8 cellular contexts compared by ENCODE assay signal in genomic region chr11:100980156-100980555, GRCh38.
DNase-seq lines count a peak whose midpoint lies in the region; ATAC-seq, FAIRE-seq and TF ChIP-seq lines count a peak whose summit lies in the region.

No MANE protein-coding gene starts in this region.

- H3K9me2 ChIP-seq in neural cell (ENCODE audit: insufficient read depth, low read length) = no peaks in the 10 kb centered on the region

- no peak for TF ChIP-seq POLR2A in NB4 (IDR thresholded peaks at IDR 0.05; ENCODE audit: extremely low read depth, insufficient read length)
- TF ChIP-seq POLR2A in testis (IDR thresholded peaks at IDR 0.05) = no peak

- H3K9me3 ChIP-seq in neural cell (ENCODE audit: low read length) (no peaks in the 10 kb centered on the region), testis (no peaks in the 10 kb centered on the region), mucosa of descending colon (no peaks in the 10 kb centered on the region)

- FAIRE-seq in bronchial epithelial cell (lab: Jason Lieb, UNC) = no peak

- TF ChIP-seq CTCF in GM06990 (IDR thresholded peaks at IDR 0.05; ENCODE audit: insufficient read depth, low read length, poor library complexity, severe bottlenecking) = peak; percentile 28
- TF ChIP-seq CTCF in NB4 (IDR thresholded peaks at IDR 0.05; ENCODE audit: low read depth, low read length) = peak; percentile 11
- peak; percentile 12 for TF ChIP-seq CTCF in bronchial epithelial cell (IDR thresholded peaks at IDR 0.05; ENCODE audit: insufficient read depth, low read length, severe bottlenecking)
- TF ChIP-seq CTCF in neural cell (IDR thresholded peaks at IDR 0.05; ENCODE audit: poor library complexity, severe bottlenecking) = peak; percentile 78
- no peak for TF ChIP-seq CTCF in testis (IDR thresholded peaks at IDR 0.05)
- no peak for TF ChIP-seq CTCF in mucosa of descending colon (IDR thresholded peaks at IDR 0.05)

- H3K36me3 ChIP-seq in GM06990 (ENCODE audit: control insufficient read depth, insufficient read depth, low read length) (peaks cover 1% of the 10 kb centered on the region; the same call in 1 of the 2 replicates), bronchial epithelial cell (ENCODE audit: control insufficient read depth, insufficient read depth, low read length) (no peaks in the 10 kb centered on the region), neural cell (ENCODE audit: insufficient read depth, low read length) (no peaks in the 10 kb centered on the region), testis (ENCODE audit: low read depth, missing control alignments) (no peaks in the 10 kb centered on the region), mucosa of descending colon (ENCODE audit: low read depth) (no peaks in the 10 kb centered on the region)

- H3K9ac ChIP-seq in neural cell (ENCODE audit: low read length) = no peak overlapping the region

- intact Hi-C loops in testis (cut with DNase I; ENCODE audit: low total_unique reads) (no loop called here), mucosa of descending colon (cut with DNase I, micrococcal nuclease) (no loop called here)

- H3K27ac ChIP-seq in neural cell (ENCODE audit: low read length) (no peak overlapping the region), testis (no peak overlapping the region)

- ATAC-seq in mucosa of descending colon (no peak), esophagus mucosa (no peak)

- WGBS in testis, 2 donors = 75 to 82% methylated on average over 3 of the region's 3 CpGs

- H3F3A ChIP-seq in neural cell (ENCODE audit: insufficient read depth, low read length, poor library complexity, severe bottlenecking) = no peaks in the 10 kb centered on the region

- H3K27me3 ChIP-seq in GM06990 (replicated peaks; ENCODE audit: control insufficient read depth, insufficient read depth, low read length) = no peaks in the 10 kb centered on the region
- no peaks in the 10 kb centered on the region for H3K27me3 ChIP-seq in bronchial epithelial cell (ENCODE audit: control insufficient read depth, insufficient read depth, low read length)
- no peaks in the 10 kb centered on the region for H3K27me3 ChIP-seq in neural cell (ENCODE audit: insufficient read depth, low read depth, low read length)
- H3K27me3 ChIP-seq in testis = no peaks in the 10 kb centered on the region

- H3K79me2 ChIP-seq in neural cell (replicated peaks; ENCODE audit: insufficient read depth, low read length) = no peaks in the 10 kb centered on the region

- TF ChIP-seq EP300 in neural cell (conservative IDR thresholded peaks at IDR 0.05; ENCODE audit: poor library complexity, severe bottlenecking) = no peak

- TF ChIP-seq RAD21 in neural cell (conservative IDR thresholded peaks at IDR 0.05) = peak; percentile 84

- no peak overlapping the region for H2AFZ ChIP-seq in neural cell (ENCODE audit: low read depth, low read length)

- H3K4me1 ChIP-seq in testis (no peaks in the 10 kb centered on the region), mucosa of descending colon (ENCODE audit: low read depth) (no peaks in the 10 kb centered on the region)

- DNase-seq in GM06990 (ENCODE audit: extremely low read depth, insufficient read length) = no peak
- DNase-seq in NB4 (ENCODE audit: low read depth) = peak; percentile 5
- peak; percentile 42 for DNase-seq in bronchial epithelial cell (ENCODE audit: low read depth)
- no peak for DNase-seq in testis
- DNase-seq in activated T-cell treated with anti-CD3 and anti-CD28 coated beads for 4 hours = no peak
- DNase-seq in mucosa of descending colon = no peak

- no peaks in the 10 kb centered on the region for H4K20me1 ChIP-seq in neural cell (ENCODE audit: insufficient read depth)

- H3K4me2 ChIP-seq in neural cell (ENCODE audit: low read length) = no peak overlapping the region

- no peak overlapping the region for H3K4me3 ChIP-seq in GM06990 (replicated peaks; ENCODE audit: low read depth, low read length)
- no peak overlapping the region for H3K4me3 ChIP-seq in NB4 (ENCODE audit: low read depth, low read length)
- no peak overlapping the region for H3K4me3 ChIP-seq in bronchial epithelial cell (ENCODE audit: low read depth, low read length)
- no peak overlapping the region for H3K4me3 ChIP-seq in neural cell (ENCODE audit: low read length)
- H3K4me3 ChIP-seq in testis = no peak overlapping the region
- no peak overlapping the region for H3K4me3 ChIP-seq in mucosa of descending colon

TF ChIP-seq in neural cell, 6 proteins besides CTCF, POLR2A, EP300 and RAD21:
- TF ChIP-seq TAF1 (IDR thresholded peaks at IDR 0.05; ENCODE audit: low read depth) = no peak
- TF ChIP-seq SMC3 (conservative IDR thresholded peaks at IDR 0.05; ENCODE audit: poor library complexity) = peak; percentile 83

Comparison
In these comparisons a context has a peak if more than half of its experiments do, and no peak if none do; other contexts are left out.
1. DNase-seq: peak in NB4 (single experiment) and bronchial epithelial cell (single experiment); none in GM06990 (single experiment), testis (single experiment), activated T-cell treated with anti-CD3 and anti-CD28 coated beads for 4 hours (single experiment) and mucosa of descending colon (0 of 3).
2. CTCF ChIP-seq: peak in GM06990 (single experiment), NB4 (single experiment), bronchial epithelial cell (single experiment) and neural cell (single experiment); none in testis (0 of 3) and mucosa of descending colon (single experiment).